ENCODE assay signal across 8 cellular contexts in the genomic region with DNA sequence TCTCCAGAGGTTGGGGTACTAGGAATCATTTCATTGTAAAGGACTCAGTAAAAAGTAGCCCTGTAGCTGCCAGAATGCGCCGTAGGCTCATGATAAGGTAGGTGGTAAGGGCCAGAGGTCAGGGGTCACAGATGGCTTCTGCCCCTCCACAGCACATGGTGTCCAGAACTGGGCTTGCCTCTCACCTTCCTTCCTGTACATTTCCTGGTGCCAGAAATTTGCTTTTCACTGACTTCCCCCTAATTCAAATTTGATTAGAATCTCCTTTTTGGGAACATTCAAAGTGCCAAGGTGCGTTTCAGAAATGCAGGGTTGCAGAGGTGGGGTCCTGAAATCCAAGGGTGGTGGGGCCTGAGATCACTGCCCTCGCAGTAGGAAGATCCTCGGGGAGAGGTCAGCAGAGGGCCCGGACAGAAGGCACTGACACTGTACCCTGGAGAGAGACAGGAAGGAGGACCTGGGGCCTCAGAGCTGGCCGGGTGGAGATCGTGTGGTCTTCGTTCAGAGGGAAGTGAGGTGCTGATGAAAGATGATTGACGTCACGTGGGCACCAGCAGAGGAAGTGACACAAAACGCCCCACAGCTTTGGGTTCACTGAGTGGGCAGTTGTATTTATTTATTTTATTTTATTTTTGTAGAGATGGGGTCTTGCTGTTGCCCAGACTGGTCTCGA. TPM values are rescaled to one million over a fixed set of nuclear protein-coding genes. Genes with fewer than 3 reads are reported as not detected.
A peak's percentile ranks its signal among the peaks of the same experiment; 100 is the strongest.
DNase-seq lines count a peak whose midpoint lies in the region; ATAC-seq, FAIRE-seq and TF ChIP-seq lines count a peak whose summit lies in the region.

No MANE protein-coding gene starts in this region.

- BruUV-seq in K562 (replicated peaks; lab: Mats Ljungman, UMichigan): no TSS peak

- H3K27me3 ChIP-seq in K562 (ENCODE audit: control insufficient read depth in 2 of 2, insufficient read depth in 2 of 2, low read length in 2 of 2) (peaks cover 0 to 14% of the 10 kb centered on the region in 2 experiments; a peak in 2 of 5 replicates), uterus (no peaks in the 10 kb centered on the region), SJCRH30 (no peaks in the 10 kb centered on the region)

- FAIRE-seq in K562 (lab: Jason Lieb, UNC): peak; percentile 29

- H3K79me2 ChIP-seq in K562 (ENCODE audit: control insufficient read depth, insufficient read depth, low read length): peaks cover 4% of the 10 kb centered on the region; the same call in 1 of the 3 replicates

- no peak overlapping the region for H3K4me2 ChIP-seq in K562 (ENCODE audit: insufficient read depth, low read length)

- no peak overlapping the region for H3K27ac ChIP-seq in K562 (ENCODE audit: extremely low read depth, low read depth, low read length)
- H3K27ac ChIP-seq in uterus: peak overlapping the region; percentile 59 to 81
- no peak overlapping the region for H3K27ac ChIP-seq in SJCRH30

- 0 out of 2 replicates have a peak, but pooled peaks cover 4% of the 10 kb centered on the region for H4K20me1 ChIP-seq in K562 (replicated peaks; ENCODE audit: control insufficient read depth, insufficient read depth, low read length)

- POLR2A ChIA-PET in K562 (lab: Yijun Ruan, JAX): interaction anchor here (1.0 kb wide), 1 partner anchor 11 kb away, joined by 3 read pairs; no protein-coding TSS in a partner anchor

- in situ Hi-C loops in K562 (cut with MboI): no loop called here

- H3K4me1 ChIP-seq in K562 (replicated peaks in 1 of 2; ENCODE audit: control insufficient read depth in 2 of 2, insufficient read depth in 2 of 2, low read length in 2 of 2): peaks cover 27 to 73% of the 10 kb centered on the region in 2 experiments
- peaks cover 4 to 9% of the 10 kb centered on the region in 2 donors for H3K4me1 ChIP-seq in uterus
- peaks cover 14% of the 10 kb centered on the region for H3K4me1 ChIP-seq in SJCRH30

- H2AFZ ChIP-seq in K562 (ENCODE audit: low read depth, low read length): peak overlapping the region; percentile 47

- intact Hi-C loops in K562 (cut with micrococcal nuclease): no loop called here
- intact Hi-C loops in uterus (cut with DNase I; ENCODE audit: low total_unique reads): no loop called here

- no peak overlapping the region for H3K4me3 ChIP-seq in K562
- no peak overlapping the region for H3K4me3 ChIP-seq in uterus
- no peak overlapping the region for H3K4me3 ChIP-seq in SJCRH30

- WGBS in K562 (ENCODE audit: insufficient coverage, low coverage, missing lambda C conversion rate): 57% methylated on average over 13 of the region's 13 CpGs

- no peak for TF ChIP-seq POLR2A in K562 (conservative IDR thresholded peaks at IDR 0.05)
- no peak for TF ChIP-seq POLR2A in uterus (IDR thresholded peaks at IDR 0.05)

- peak overlapping the region in 1 of 2 experiments; percentile 26; a peak in 2 of 4 replicates for H3K9ac ChIP-seq in K562 (ENCODE audit: insufficient read depth in 1 of 2, low read depth in 2 of 2, low read length in 2 of 2)

- CTCF ChIA-PET in K562 (lab: Yijun Ruan, JAX; ENCODE audit: low intra/inter-chr PET ratio): no interaction called here

- TF ChIP-seq RAD21 in K562 (CRISPR knock-in tag; conservative IDR thresholded peaks at IDR 0.05 in 1 of 2, IDR thresholded peaks at IDR 0.05 in 1 of 2): no peak

- TF ChIP-seq EP300 in K562 (IDR thresholded peaks at IDR 0.05; ENCODE audit: low read length): no peak

- H3K36me3 ChIP-seq in K562 (ENCODE audit: control insufficient read depth, insufficient read depth, low read length) (no peaks in the 10 kb centered on the region), uterus (no peaks in the 10 kb centered on the region), SJCRH30 (no peaks in the 10 kb centered on the region)

- no peaks in the 10 kb centered on the region for H3K9me1 ChIP-seq in K562 (ENCODE audit: control insufficient read depth, insufficient read depth, low read length)

- no peak for ATAC-seq in K562
- ATAC-seq in HG02759 (IDR thresholded peaks at IDR 0.05; ENCODE audit: unreplicated experiment): no peak

- TF ChIP-seq CTCF in K562 (IDR thresholded peaks at IDR 0.05 in 2 of 3, conservative IDR thresholded peaks at IDR 0.05 in 1 of 3; ENCODE audit: insufficient read depth in 2 of 3, low read depth in 1 of 3, low read length in 3 of 3) (no peak), uterus (IDR thresholded peaks at IDR 0.05) (no peak)

- no peaks in the 10 kb centered on the region for H3K9me3 ChIP-seq in K562 (replicated peaks; ENCODE audit: control insufficient read depth, insufficient read depth, low read depth, low read length)
- H3K9me3 ChIP-seq in uterus: no peaks in the 10 kb centered on the region
- H3K9me3 ChIP-seq in SJCRH30 (replicated peaks): no peaks in the 10 kb centered on the region

- peak; percentile 37 for DNase-seq in activated naive CD4-positive, alpha-beta T cell treated with Interleukin-2 at 50 U/mL for 16 hours
- DNase-seq in activated naive CD4-positive, alpha-beta T cell treated with anti-CD3 and anti-CD28 coated beads, Interleukin-2, amount 50 U/mL, for 16 hours: no peak
- DNase-seq in K562 (ENCODE audit: extremely low read depth in 1 of 4, low spot score in 3 of 4) (peak in 1 of 4 experiments; percentile 64), mucosa of gallbladder (ENCODE audit: low spot score) (peak; percentile 59), uterus (peak; percentile 21 to 67), HuH-7.5 (ENCODE audit: low spot score) (no peak), SJCRH30 (no peak)

TF ChIP-seq in K562, 482 proteins besides CTCF, POLR2A, EP300 and RAD21 (continues in another document):
- TF ChIP-seq ARNT (IDR thresholded peaks at IDR 0.05): no peak
- TF ChIP-seq, protein P1, sequence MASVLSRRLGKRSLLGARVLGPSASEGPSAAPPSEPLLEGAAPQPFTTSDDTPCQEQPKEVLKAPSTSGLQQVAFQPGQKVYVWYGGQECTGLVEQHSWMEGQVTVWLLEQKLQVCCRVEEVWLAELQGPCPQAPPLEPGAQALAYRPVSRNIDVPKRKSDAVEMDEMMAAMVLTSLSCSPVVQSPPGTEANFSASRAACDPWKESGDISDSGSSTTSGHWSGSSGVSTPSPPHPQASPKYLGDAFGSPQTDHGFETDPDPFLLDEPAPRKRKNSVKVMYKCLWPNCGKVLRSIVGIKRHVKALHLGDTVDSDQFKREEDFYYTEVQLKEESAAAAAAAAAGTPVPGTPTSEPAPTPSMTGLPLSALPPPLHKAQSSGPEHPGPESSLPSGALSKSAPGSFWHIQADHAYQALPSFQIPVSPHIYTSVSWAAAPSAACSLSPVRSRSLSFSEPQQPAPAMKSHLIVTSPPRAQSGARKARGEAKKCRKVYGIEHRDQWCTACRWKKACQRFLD (CRISPR knock-in tag; IDR thresholded peaks at IDR 0.05): 0 out of 2 replicates have a peak, but pooled peaks have one; percentile 31
- no peak for TF ChIP-seq ESRRB (CRISPR knock-in tag; IDR thresholded peaks at IDR 0.05; ENCODE audit: borderline replicate concordance)
- 0 out of 2 replicates have a peak, but pooled peaks have one; percentile 26 for TF ChIP-seq ZBTB1 (CRISPR knock-in tag; IDR thresholded peaks at IDR 0.05; ENCODE audit: borderline replicate concordance, low read depth)
- no peak for TF ChIP-seq KDM5B (IDR thresholded peaks at IDR 0.05; ENCODE audit: insufficient replicate concordance, low read depth, low read length)
- no peak for TF ChIP-seq SRSF1 (IDR thresholded peaks at IDR 0.05; ENCODE audit: low read depth, low read length)
- no peak for TF ChIP-seq NEUROD1 (IDR thresholded peaks at IDR 0.05; ENCODE audit: borderline replicate concordance, low read depth, low read length, partially characterized antibody)
- no peak for TF ChIP-seq EWSR1 (IDR thresholded peaks at IDR 0.05; ENCODE audit: borderline replicate concordance, low read depth, partially characterized antibody)
- TF ChIP-seq GABPB2 (CRISPR knock-in tag; conservative IDR thresholded peaks at IDR 0.05): no peak
- no peak for TF ChIP-seq FOXO4 (CRISPR knock-in tag; IDR thresholded peaks at IDR 0.05)
- TF ChIP-seq NFYB (IDR thresholded peaks at IDR 0.05; ENCODE audit: extremely low read depth, insufficient read length): no peak
- no peak for TF ChIP-seq FUS (optimal IDR thresholded peaks at IDR 0.05; ENCODE audit: low read depth, low read length)
- no peak for TF ChIP-seq ARID1B (IDR thresholded peaks at IDR 0.05)
- TF ChIP-seq SMAD3 (CRISPR knock-in tag; conservative IDR thresholded peaks at IDR 0.05): no peak
- no peak for TF ChIP-seq CHCHD3 (CRISPR knock-in tag; IDR thresholded peaks at IDR 0.05)

RNA-seq across cellular contexts. Expression of gene METRNL, which starts 25.5 kb away (rescaled TPM):
- 12.2 and 22.8 TPM in 2 replicates for total RNA-seq in K562 (2011; cell fraction: chromatin; rRNA removed; ENCODE audit: low replicate concordance)
- 23.4 and 25.7 TPM in 2 replicates for total RNA-seq in K562 (2011; cell fraction: nucleolus; rRNA removed)
- 12.5 and 12.8 TPM in 2 replicates for total RNA-seq in K562 (2011; cell fraction: nucleoplasm; rRNA removed)
- total RNA-seq in K562 (2014; rRNA removed) (28.2 and 34.9 TPM in 2 replicates), K562 (2014; rRNA removed; fragmentation: Illumina TruSeq; extraction: Trizol) (2.2 and 2.3 TPM in 2 replicates), K562 (2015; rRNA removed; fragmentation: Illumina TruSeq; extraction: Trizol) (10.7 and 14.2 TPM in 2 replicates), K562 (2021) (25.7 and 31.8 TPM in 2 replicates), mucosa of gallbladder (45.8 TPM), uterus (10 to 100 TPM; 25.0 to 44.4 (median 35.8) TPM)
- polyA plus RNA-seq in K562 (2011; rRNA removed) (2.9 and 6.2 TPM in 2 replicates), K562 (2014; fragmentation: Illumina TruSeq; extraction: Trizol) (1.7 and 10.2 TPM in 2 replicates), K562 (2014; fragmentation: Nextera tagmentation; extraction: Ambion mirVana) (under 1 TPM; 0.17 to 0.18 TPM), K562 (2014; rRNA removed) (19.5 and 23.5 TPM in 2 replicates)
- 14.1 and 23.9 TPM in 2 replicates for polyA plus RNA-seq in K562 (2011; cell fraction: cytosol; rRNA removed)
- 8.7 and 14.9 TPM in 2 replicates for polyA plus RNA-seq in K562 (2011; cell fraction: nucleus; rRNA removed)
- 24.6 and 38.9 TPM in 2 replicates for polyA plus RNA-seq in K562 (2012)
- polyA minus RNA-seq in K562 (2011; rRNA and poly(A)+ RNA removed): 1.9 and 2.0 TPM in 2 replicates
- polyA minus RNA-seq in K562 (2011; cell fraction: cytosol; rRNA and poly(A)+ RNA removed): 19.5 and 23.5 TPM in 2 replicates
- polyA minus RNA-seq in K562 (2011; cell fraction: nucleus; rRNA and poly(A)+ RNA removed): 6.1 and 6.4 TPM in 2 replicates
- 46.2 and 49.7 TPM in 2 replicates for total RNA-seq in SJCRH30 (2014; rRNA removed; shearing (Covaris generic))

Comparison
In these comparisons a context has a peak if more than half of its experiments do, and no peak if none do; other contexts are left out.
1. DNase-seq: peak in activated naive CD4-positive, alpha-beta T cell treated with Interleukin-2 at 50 U/mL for 16 hours (single experiment), mucosa of gallbladder (single experiment) and uterus (2 of 2); none in activated naive CD4-positive, alpha-beta T cell treated with anti-CD3 and anti-CD28 coated beads, Interleukin-2, amount 50 U/mL, for 16 hours (single experiment), HuH-7.5 (single experiment) and SJCRH30 (0 of 2).
2. H3K27ac ChIP-seq: peak in uterus (2 of 2); none in K562 (single experiment) and SJCRH30 (single experiment).